Comparison of ENCODE assay signal across 13 cellular contexts in the genomic region with DNA sequence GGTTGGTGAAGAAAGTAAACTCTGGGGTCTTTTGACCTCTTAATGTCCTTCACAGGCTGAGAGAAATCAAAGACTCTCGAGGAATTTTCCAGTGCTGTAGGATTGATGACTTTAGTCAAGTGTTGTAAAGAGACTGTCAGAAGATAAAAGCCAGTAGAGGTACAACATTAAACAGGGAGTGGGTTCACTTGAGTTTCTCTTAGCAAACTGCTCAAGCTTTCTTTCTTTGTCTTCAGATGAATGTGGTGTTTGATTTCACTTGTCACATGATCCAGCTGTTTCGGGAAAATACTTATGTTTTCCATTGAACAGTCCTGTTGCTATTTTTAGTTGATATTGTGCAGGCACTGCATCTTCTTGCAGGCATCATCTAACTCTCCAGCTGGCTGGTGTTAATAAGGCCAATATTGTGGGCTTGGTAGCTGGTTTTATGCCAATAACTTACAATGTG. TPM values are rescaled to one million over a fixed set of nuclear protein-coding genes. Genes with fewer than 3 reads are reported as not detected.
DNase-seq lines count a peak whose midpoint lies in the region; TF ChIP-seq lines count a peak whose summit lies in the region.
"Had no signal": no experiment of that assay in that cellular context is flagged by ENCODE, and none has a peak within 500 bp of the region (broad histone marks: within the 10 kb centered on the region; RNA-seq: fewer than 3 reads in every experiment).

No MANE protein-coding gene starts in this region.

- H3K27ac Mint-ChIP-seq in chondrocyte (ENCODE audit: unreplicated experiment) = no peak overlapping the region
- H3K27ac Mint-ChIP-seq: activated CD8-positive, alpha-beta T cell treated with anti-CD3 and anti-CD28 coated beads for 36 hours; CD8-positive, alpha-beta T cell had no signal

- H3K9ac ChIP-seq in liver (ENCODE audit: low read depth in 1 of 2, low read length in 2 of 2) = no peak overlapping the region

- WGBS in liver = 77% methylated on average over 2 of the region's 2 CpGs
- WGBS in adrenal gland, 4 donors = 30 to 54% (median 49%) methylated on average over 2 of the region's 2 CpGs

- intact Hi-C loops in adrenal gland (cut with DNase I) = no loop called here
- intact Hi-C loops in breast epithelium (cut with DNase I; ENCODE audit: low total_unique reads) = no loop called here

- TF ChIP-seq POLR2A in adrenal gland (IDR thresholded peaks at IDR 0.05) = no peak
- TF ChIP-seq POLR2A in breast epithelium (IDR thresholded peaks at IDR 0.05) = no peak

- H3K27ac ChIP-seq in AG04450 (ENCODE audit: low read depth, low read length) (peak overlapping the region; percentile 52), liver (ENCODE audit: low read depth in 1 of 2, low read length in 2 of 2) (no peak overlapping the region), adrenal gland (no peak overlapping the region), breast epithelium (no peak overlapping the region)
- H3K27ac ChIP-seq: ascending aorta had no signal

- H3K4me1 Mint-ChIP-seq in chondrocyte (ENCODE audit: low read depth) = peaks cover 47% of the 10 kb centered on the region

- H3K36me3 ChIP-seq in liver (ENCODE audit: control insufficient read depth in 4 of 4, insufficient read depth in 3 of 4, low read depth in 1 of 4, low read length in 3 of 4) (no peaks in the 10 kb centered on the region), adrenal gland (replicated peaks in 1 of 2) (no peaks in the 10 kb centered on the region), breast epithelium (no peaks in the 10 kb centered on the region)
- H3K36me3 ChIP-seq: ascending aorta had no signal

- TF ChIP-seq RAD21 in Ishikawa (IDR thresholded peaks at IDR 0.05; ENCODE audit: low read depth) (no peak), liver (IDR thresholded peaks at IDR 0.05) (no peak)

- H3K9me3 ChIP-seq in AG04450 (ENCODE audit: control insufficient read depth, insufficient read depth, low read length) = no peaks in the 10 kb centered on the region
- H3K9me3 ChIP-seq in liver (ENCODE audit: control insufficient read depth in 4 of 4, low read length in 3 of 4) = no peaks in the 10 kb centered on the region
- no peaks in the 10 kb centered on the region for H3K9me3 ChIP-seq in adrenal gland (replicated peaks in 1 of 3)
- H3K9me3 ChIP-seq in breast epithelium = no peaks in the 10 kb centered on the region
- H3K9me3 ChIP-seq: ascending aorta had no signal

- TF ChIP-seq EP300 in Ishikawa (IDR thresholded peaks at IDR 0.05; ENCODE audit: borderline replicate concordance) = no peak

- CTCF ChIA-PET in AG04450 (lab: Charles Lee) = interaction anchor here (0.9 kb wide), 1 partner anchor 155 kb away, joined by 5 read pairs; no protein-coding TSS in a partner anchor

- no peaks in the 10 kb centered on the region for H3K27me3 Mint-ChIP-seq in chondrocyte (ENCODE audit: low read depth)
- H3K27me3 Mint-ChIP-seq: activated CD8-positive, alpha-beta T cell treated with anti-CD3 and anti-CD28 coated beads for 36 hours had no signal

- no peak for DNase-seq in AG04450 (ENCODE audit: low read depth, low spot score)
- DNase-seq in SK-N-DZ (ENCODE audit: low spot score) = peak; percentile 78
- no peak for DNase-seq in adrenal gland
- DNase-seq in breast epithelium (ENCODE audit: low spot score in 2 of 2) = no peak
- no peak for DNase-seq in T-helper 2 cell
- no peak for DNase-seq in chondrocyte (ENCODE audit: low spot score)
- DNase-seq: activated CD8-positive, alpha-beta T cell treated with anti-CD3 and anti-CD28 coated beads for 36 hours; CD8-positive, alpha-beta T cell; MM.1S had no signal

- no peak for TF ChIP-seq CTCF in AG04450 (IDR thresholded peaks at IDR 0.05; ENCODE audit: low read depth, low read length)
- TF ChIP-seq CTCF in liver (IDR thresholded peaks at IDR 0.05; ENCODE audit: low read depth, low read length, missing input control) = no peak
- no peak for TF ChIP-seq CTCF in adrenal gland (IDR thresholded peaks at IDR 0.05)
- TF ChIP-seq CTCF in breast epithelium (IDR thresholded peaks at IDR 0.05) = no peak
- no peak for TF ChIP-seq CTCF in chondrocyte (IDR thresholded peaks at IDR 0.05)

- H3K4me3 ChIP-seq in AG04450 (ENCODE audit: low read depth, low read length) = no peak overlapping the region
- H3K4me3 ChIP-seq in liver (ENCODE audit: low read depth in 1 of 3, low read length in 3 of 3) = no peak overlapping the region
- H3K4me3 ChIP-seq in adrenal gland = no peak overlapping the region
- H3K4me3 ChIP-seq in breast epithelium = no peak overlapping the region
- H3K4me3 ChIP-seq: ascending aorta had no signal

- H3K27me3 ChIP-seq in AG04450 (ENCODE audit: control insufficient read depth, insufficient read depth, low read length) (no peaks in the 10 kb centered on the region), liver (ENCODE audit: control insufficient read depth in 4 of 4, insufficient read depth in 4 of 4, low read length in 3 of 4) (no peaks in the 10 kb centered on the region), adrenal gland (no peaks in the 10 kb centered on the region), breast epithelium (no peaks in the 10 kb centered on the region)
- H3K27me3 ChIP-seq: ascending aorta had no signal

- H3K4me1 ChIP-seq in liver (ENCODE audit: control insufficient read depth in 4 of 4, insufficient read depth in 4 of 4, low read length in 3 of 4) (no peaks in the 10 kb centered on the region), adrenal gland (replicated peaks in 1 of 2) (peaks cover 0 to 9% of the 10 kb centered on the region in 2 donors), breast epithelium (no peaks in the 10 kb centered on the region)
- H3K4me1 ChIP-seq: ascending aorta had no signal

- no peaks in the 10 kb centered on the region for H3K36me3 Mint-ChIP-seq in chondrocyte (ENCODE audit: low read depth)
- H3K36me3 Mint-ChIP-seq: CD8-positive, alpha-beta T cell had no signal

- H3K9me3 Mint-ChIP-seq in chondrocyte (ENCODE audit: low read depth) = no peaks in the 10 kb centered on the region
- H3K9me3 Mint-ChIP-seq: activated CD8-positive, alpha-beta T cell treated with anti-CD3 and anti-CD28 coated beads for 36 hours; CD8-positive, alpha-beta T cell had no signal

- POLR2A ChIA-PET in AG04450 (lab: Yijun Ruan, JAX) = interaction anchor here (0.8 kb wide), 1 partner anchor 30 kb away, joined by 3 read pairs; no protein-coding TSS in a partner anchor

- H3K4me3 Mint-ChIP-seq in chondrocyte (ENCODE audit: unreplicated experiment) = no peak overlapping the region
- H3K4me3 Mint-ChIP-seq: activated CD8-positive, alpha-beta T cell treated with anti-CD3 and anti-CD28 coated beads for 36 hours; CD8-positive, alpha-beta T cell had no signal

TF ChIP-seq in Ishikawa, 13 proteins besides CTCF, POLR2A, EP300 and RAD21 (continues in another document):
- TF ChIP-seq TAF1 (IDR thresholded peaks at IDR 0.05; ENCODE audit: low read depth) (no peak), YY1 (IDR thresholded peaks at IDR 0.05; ENCODE audit: low read depth) (no peak), TEAD4 (IDR thresholded peaks at IDR 0.05) (no peak), NFIC (IDR thresholded peaks at IDR 0.05) (no peak), EGR1 (IDR thresholded peaks at IDR 0.05) (no peak), CREB1 (IDR thresholded peaks at IDR 0.05; ENCODE audit: low read depth) (no peak), ZBTB7A (IDR thresholded peaks at IDR 0.05; ENCODE audit: low read depth) (no peak)
- TF ChIP-seq, protein P1, sequence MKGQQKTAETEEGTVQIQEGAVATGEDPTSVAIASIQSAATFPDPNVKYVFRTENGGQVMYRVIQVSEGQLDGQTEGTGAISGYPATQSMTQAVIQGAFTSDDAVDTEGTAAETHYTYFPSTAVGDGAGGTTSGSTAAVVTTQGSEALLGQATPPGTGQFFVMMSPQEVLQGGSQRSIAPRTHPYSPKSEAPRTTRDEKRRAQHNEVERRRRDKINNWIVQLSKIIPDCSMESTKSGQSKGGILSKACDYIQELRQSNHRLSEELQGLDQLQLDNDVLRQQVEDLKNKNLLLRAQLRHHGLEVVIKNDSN (IDR thresholded peaks at IDR 0.05) = 0 out of 2 replicates have a peak, but pooled peaks have one; percentile 16

TF ChIP-seq in liver, 16 proteins besides CTCF, POLR2A, EP300 and RAD21 (continues in another document):
- no peak for TF ChIP-seq FOXA1 (IDR thresholded peaks at IDR 0.05)
- TF ChIP-seq RXRA (IDR thresholded peaks at IDR 0.05) = peak in 1 of 2 donors; percentile 6
- no peak for TF ChIP-seq EGR1 (IDR thresholded peaks at IDR 0.05; ENCODE audit: low read depth in 2 of 2)
- TF ChIP-seq SP1 (IDR thresholded peaks at IDR 0.05) = no peak
- TF ChIP-seq, protein P2, sequence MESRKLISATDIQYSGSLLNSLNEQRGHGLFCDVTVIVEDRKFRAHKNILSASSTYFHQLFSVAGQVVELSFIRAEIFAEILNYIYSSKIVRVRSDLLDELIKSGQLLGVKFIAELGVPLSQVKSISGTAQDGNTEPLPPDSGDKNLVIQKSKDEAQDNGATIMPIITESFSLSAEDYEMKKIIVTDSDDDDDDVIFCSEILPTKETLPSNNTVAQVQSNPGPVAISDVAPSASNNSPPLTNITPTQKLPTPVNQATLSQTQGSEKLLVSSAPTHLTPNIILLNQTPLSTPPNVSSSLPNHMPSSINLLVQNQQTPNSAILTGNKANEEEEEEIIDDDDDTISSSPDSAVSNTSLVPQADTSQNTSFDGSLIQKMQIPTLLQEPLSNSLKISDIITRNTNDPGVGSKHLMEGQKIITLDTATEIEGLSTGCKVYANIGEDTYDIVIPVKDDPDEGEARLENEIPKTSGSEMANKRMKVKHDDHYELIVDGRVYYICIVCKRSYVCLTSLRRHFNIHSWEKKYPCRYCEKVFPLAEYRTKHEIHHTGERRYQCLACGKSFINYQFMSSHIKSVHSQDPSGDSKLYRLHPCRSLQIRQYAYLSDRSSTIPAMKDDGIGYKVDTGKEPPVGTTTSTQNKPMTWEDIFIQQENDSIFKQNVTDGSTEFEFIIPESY (IDR thresholded peaks at IDR 0.05) = no peak
- TF ChIP-seq YY1 (IDR thresholded peaks at IDR 0.05) = no peak
- no peak for TF ChIP-seq MAX (IDR thresholded peaks at IDR 0.05)
- no peak for TF ChIP-seq TAF1 (conservative IDR thresholded peaks at IDR 0.05)
- TF ChIP-seq ATF3 (IDR thresholded peaks at IDR 0.05) = no peak

RNA-seq across cellular contexts. Expression of gene XCL2, which starts 45.6 kb away (rescaled TPM):
- polyA plus RNA-seq in AG04450 (2011; rRNA removed) = not detected in 2 replicates
- not detected in 2 replicates for polyA minus RNA-seq in AG04450 (2011; rRNA and poly(A)+ RNA removed)
- not detected in 2 replicates for polyA plus RNA-seq in SK-N-DZ (2014; cell fraction: cytosol; rRNA removed)
- not detected in 2 replicates for polyA plus RNA-seq in SK-N-DZ (2014; cell fraction: nucleus; rRNA removed)
- under 1 TPM; 0.23 to 0.92 TPM for total RNA-seq in liver
- polyA plus RNA-seq in liver = under 1 TPM; 0.48 to 0.61 TPM
- 1 to 10 TPM in 1 of 8 donors, not detected in 7; 1.5 TPM for total RNA-seq in adrenal gland
- under 1 TPM in 1 of 3 donors, not detected in 2; 0.33 TPM for polyA plus RNA-seq in adrenal gland
- 1 to 10 TPM in 1 of 3 donors, not detected in 2; 1.9 TPM for total RNA-seq in breast epithelium
- total RNA-seq in chondrocyte = not detected in 3 replicates
- total RNA-seq: ascending aorta, frontal cortex had no signal
